Comparison of ENCODE assay signal across 14 cellular contexts in the genomic region with DNA sequence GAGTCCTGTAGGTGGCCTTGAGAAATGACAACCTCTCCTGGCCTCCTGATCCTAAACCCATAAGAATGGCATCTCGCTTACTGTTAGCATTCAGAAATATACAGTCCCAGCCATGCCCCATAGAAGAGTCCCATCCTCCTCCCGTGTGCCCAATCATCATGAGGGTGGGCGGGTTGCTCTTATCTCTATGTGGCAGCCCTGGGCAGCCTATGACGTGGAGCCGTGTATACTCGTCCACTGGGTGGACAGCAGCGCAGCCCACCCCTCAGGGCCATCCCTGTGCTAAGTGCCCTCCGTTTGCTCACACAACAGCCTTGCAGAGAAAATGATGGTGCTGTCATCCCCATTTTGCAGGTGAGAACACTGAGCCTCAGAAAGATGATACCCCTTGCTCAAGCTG.
DNase-seq lines count a peak whose midpoint lies in the region; ATAC-seq and TF ChIP-seq lines count a peak whose summit lies in the region.
"Had no signal": no experiment of that assay in that cellular context is flagged by ENCODE, and none has a peak within 500 bp of the region (broad histone marks: within the 10 kb centered on the region; RNA-seq: fewer than 3 reads in every experiment).

No MANE protein-coding gene starts in this region.

- H3K9ac ChIP-seq in BLaER1 (no peak overlapping the region), Loucy (ENCODE audit: low read depth, low read length, poor library complexity, severe bottlenecking) (no peak overlapping the region), neural progenitor cell (no peak overlapping the region)

- no peaks in the 10 kb centered on the region for H3F3A ChIP-seq in Loucy (ENCODE audit: low read depth)
- H3F3A ChIP-seq in neural progenitor cell (ENCODE audit: low read depth), result no peaks in the 10 kb centered on the region

- no peaks in the 10 kb centered on the region for H3K27me3 ChIP-seq in BLaER1
- no peaks in the 10 kb centered on the region for H3K27me3 ChIP-seq in Loucy (ENCODE audit: insufficient read depth, low read length, poor library complexity, severe bottlenecking)
- H3K27me3 ChIP-seq in dorsolateral prefrontal cortex, result no peaks in the 10 kb centered on the region
- H3K27me3 ChIP-seq in osteoblast (ENCODE audit: insufficient read depth, low read length), result no peaks in the 10 kb centered on the region
- H3K27me3 ChIP-seq in neural progenitor cell, result no peaks in the 10 kb centered on the region

- no peak for ATAC-seq in HG02759 (IDR thresholded peaks at IDR 0.05; ENCODE audit: unreplicated experiment)
- no peak for ATAC-seq in HG02623 (IDR thresholded peaks at IDR 0.05; ENCODE audit: unreplicated experiment)
- ATAC-seq: A549, GM12878, GM23338 had no signal

- H3K4me2 ChIP-seq in BLaER1 (peak overlapping the region; percentile 83), Loucy (ENCODE audit: low read depth, low read length, poor library complexity, severe bottlenecking) (peak overlapping the region; percentile 61), osteoblast (ENCODE audit: insufficient read depth, low read length) (no peak overlapping the region), neural progenitor cell (no peak overlapping the region)
- H3K4me2 ChIP-seq: A549, GM23338 had no signal

- H3K4me1 Mint-ChIP-seq in neural progenitor cell, result peaks cover 12% of the 10 kb centered on the region

- H3K9me3 Mint-ChIP-seq in neural progenitor cell, result no peaks in the 10 kb centered on the region
- H3K9me3 Mint-ChIP-seq: CD4-positive, CD25-positive, alpha-beta regulatory T cell; GM23338 had no signal

- H3K27me3 Mint-ChIP-seq in neural progenitor cell (ENCODE audit: insufficient read depth, low read depth), result peaks cover 2% of the 10 kb centered on the region

- TF ChIP-seq CTCF in Loucy (conservative IDR thresholded peaks at IDR 0.05; ENCODE audit: low read length) (no peak), dorsolateral prefrontal cortex (IDR thresholded peaks at IDR 0.05 in 54 of 56, conservative IDR thresholded peaks at IDR 0.05 in 2 of 56; ENCODE audit: low read depth in 1 of 56, partially characterized antibody in 56 of 56) (no peak), osteoblast (IDR thresholded peaks at IDR 0.05; ENCODE audit: extremely low read depth, low read depth, low read length) (no peak), neural progenitor cell (IDR thresholded peaks at IDR 0.05) (no peak)

- no peak overlapping the region for H3K4me3 Mint-ChIP-seq in neural progenitor cell
- H3K4me3 Mint-ChIP-seq: CD4-positive, CD25-positive, alpha-beta regulatory T cell; GM23338 had no signal

- DNase-seq in dorsolateral prefrontal cortex, result no peak
- peak; percentile 86 for DNase-seq in osteoblast (ENCODE audit: insufficient read length, low spot score, missing footprints)
- DNase-seq in neural progenitor cell (ENCODE audit: low spot score), result no peak
- DNase-seq: Calu3; CD4-positive, CD25-positive, alpha-beta regulatory T cell; DMS 273 treated with DMSO at 0.1 percent for 48 hours; H7 had no signal

- H3K36me3 ChIP-seq in BLaER1 (no peaks in the 10 kb centered on the region), Loucy (ENCODE audit: insufficient read depth, low read length) (no peaks in the 10 kb centered on the region), osteoblast (ENCODE audit: insufficient read depth, low read length) (no peaks in the 10 kb centered on the region), neural progenitor cell (no peaks in the 10 kb centered on the region)

- H3K79me2 ChIP-seq in Loucy (ENCODE audit: insufficient read depth, low read length) (no peaks in the 10 kb centered on the region), osteoblast (ENCODE audit: insufficient read depth, low read length) (no peaks in the 10 kb centered on the region), neural progenitor cell (ENCODE audit: low read depth) (no peaks in the 10 kb centered on the region)

- no peak overlapping the region for H3K27ac ChIP-seq in BLaER1
- peak overlapping the region; percentile 82 to 100 (median 96) for H3K27ac ChIP-seq in dorsolateral prefrontal cortex
- no peak overlapping the region for H3K27ac ChIP-seq in osteoblast (ENCODE audit: low read depth, low read length)
- H3K27ac ChIP-seq in neural progenitor cell, result no peak overlapping the region
- H3K27ac ChIP-seq: A549 had no signal

- H3K36me3 Mint-ChIP-seq in neural progenitor cell, result no peaks in the 10 kb centered on the region
- H3K36me3 Mint-ChIP-seq: CD4-positive, CD25-positive, alpha-beta regulatory T cell had no signal

- intact Hi-C loops in dorsolateral prefrontal cortex (cut with DNase I), result no loop called here

- peaks cover 30% of the 10 kb centered on the region for H3K4me1 ChIP-seq in BLaER1
- H3K4me1 ChIP-seq in Loucy (ENCODE audit: insufficient read depth, low read length, poor library complexity, severe bottlenecking), result peaks cover 43% of the 10 kb centered on the region
- no peaks in the 10 kb centered on the region for H3K4me1 ChIP-seq in osteoblast (ENCODE audit: insufficient read depth, low read length)
- no peaks in the 10 kb centered on the region for H3K4me1 ChIP-seq in neural progenitor cell

- H4K20me1 ChIP-seq in BLaER1 (no peaks in the 10 kb centered on the region), Loucy (ENCODE audit: insufficient read depth, low read length, poor library complexity, severe bottlenecking) (no peaks in the 10 kb centered on the region), osteoblast (ENCODE audit: insufficient read depth, low read length) (no peaks in the 10 kb centered on the region), neural progenitor cell (ENCODE audit: low read depth) (no peaks in the 10 kb centered on the region)

- no peak overlapping the region for H2AFZ ChIP-seq in Loucy (ENCODE audit: low read length)
- H2AFZ ChIP-seq in osteoblast (ENCODE audit: low read length), result no peak overlapping the region
- no peak overlapping the region for H2AFZ ChIP-seq in neural progenitor cell (replicated peaks)
- H2AFZ ChIP-seq: GM23338 had no signal

- H3K4me3 ChIP-seq in BLaER1, result no peak overlapping the region
- no peak overlapping the region for H3K4me3 ChIP-seq in Loucy (ENCODE audit: low read length, poor library complexity, severe bottlenecking)
- H3K4me3 ChIP-seq in dorsolateral prefrontal cortex, result no peak overlapping the region
- H3K4me3 ChIP-seq in osteoblast (ENCODE audit: insufficient read depth, low read length), result no peak overlapping the region
- no peak overlapping the region for H3K4me3 ChIP-seq in neural progenitor cell
- H3K4me3 ChIP-seq: A549, GM12878, GM23338 had no signal

- H3K9me3 ChIP-seq in BLaER1 (no peaks in the 10 kb centered on the region), Loucy (ENCODE audit: insufficient read depth, low read depth, low read length) (no peaks in the 10 kb centered on the region), osteoblast (ENCODE audit: low read depth, low read length) (no peaks in the 10 kb centered on the region), neural progenitor cell (ENCODE audit: low read depth) (no peaks in the 10 kb centered on the region)
- H3K9me3 ChIP-seq: A549 had no signal

- H3K9me2 ChIP-seq in Loucy (replicated peaks; ENCODE audit: low read depth, low read length), result no peaks in the 10 kb centered on the region

- H3K27ac Mint-ChIP-seq in neural progenitor cell, result no peak overlapping the region
- H3K27ac Mint-ChIP-seq: GM23338 had no signal

Comparison
In these comparisons a context has a peak if more than half of its experiments do, and no peak if none do; other contexts are left out.
1. H3K27ac ChIP-seq: peak in dorsolateral prefrontal cortex (59 of 59); none in BLaER1 (single experiment), osteoblast (single experiment) and neural progenitor cell (single experiment).
2. H3K4me2 ChIP-seq: peak in BLaER1 (single experiment) and Loucy (single experiment); none in osteoblast (single experiment) and neural progenitor cell (single experiment).